ENCODE assay signal across 8 cellular contexts in the genomic region with DNA sequence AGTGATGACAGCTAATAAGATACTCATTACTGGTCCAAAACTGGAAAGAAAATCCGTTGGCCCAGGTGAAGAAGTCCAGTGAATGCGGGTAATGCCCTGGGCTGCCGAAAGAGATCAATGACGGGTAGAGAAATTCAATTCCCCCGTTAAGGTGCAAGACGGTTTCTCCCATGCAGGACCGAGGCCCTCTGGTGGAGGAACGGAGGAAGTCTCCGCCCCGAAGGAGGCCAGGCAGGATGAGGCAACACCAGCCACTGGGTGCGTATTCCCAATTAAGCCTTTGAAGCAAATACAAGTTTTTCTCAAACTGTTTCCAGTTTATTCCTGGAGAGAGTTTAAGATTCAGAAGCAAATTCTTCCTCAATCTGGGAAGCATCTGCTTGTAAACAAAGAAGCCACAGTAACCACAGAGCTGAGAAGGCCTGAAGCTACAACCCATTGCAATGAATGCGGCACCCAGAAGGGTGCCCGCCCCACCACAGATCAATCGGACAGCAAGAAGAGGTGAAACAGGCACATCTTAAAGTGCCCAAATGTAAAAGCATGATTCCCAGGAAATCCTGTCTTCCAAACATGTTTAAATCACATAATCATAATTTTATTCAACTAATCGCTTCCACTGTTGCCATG.
DNase-seq lines count a peak whose midpoint lies in the region; ATAC-seq and TF ChIP-seq lines count a peak whose summit lies in the region.

No MANE protein-coding gene starts in this region.

- TF ChIP-seq RAD21 in SK-N-SH (IDR thresholded peaks at IDR 0.05; ENCODE audit: low read length): peak; percentile 97

- H2AK5ac ChIP-seq in trophoblast cell (ENCODE audit: low read length): no peak overlapping the region

- no peak overlapping the region for H4K8ac ChIP-seq in trophoblast cell (ENCODE audit: low read depth, low read length)

- H3K4me2 ChIP-seq in SK-N-SH (no peak overlapping the region), trophoblast cell (ENCODE audit: low read length) (no peak overlapping the region)

- no peak overlapping the region for H2BK120ac ChIP-seq in trophoblast cell (ENCODE audit: insufficient read depth, low read length, poor library complexity)

- H3K36me3 ChIP-seq in SK-N-SH (replicated peaks in 1 of 2; ENCODE audit: control insufficient read depth in 1 of 2, insufficient read depth in 2 of 2, low read length in 1 of 2) (peaks cover 0 to 2% of the 10 kb centered on the region in 2 experiments), trophoblast cell (ENCODE audit: control insufficient read depth in 1 of 2, insufficient read depth in 2 of 2, low read length in 2 of 2) (peaks cover 0 to 2% of the 10 kb centered on the region in 2 experiments), tibial nerve (no peaks in the 10 kb centered on the region)

- CTCF ChIA-PET in SK-N-SH (lab: Yijun Ruan, JAX): interaction anchor here (0.6 to 6.4 kb wide), 69 partner anchors 8 to 475 kb away, joined by 3 to 146 read pairs (median 4); no protein-coding TSS in a partner anchor
- CTCF ChIA-PET in activated naive CD4-positive, alpha-beta T cell treated with anti-CD3 and anti-CD28 coated beads, Interleukin-2, amount 10 ng/mL, durations not matched to agents 7 days and 5 days (lab: Charles Lee): interaction anchor here (1.0 to 4.8 kb wide), 22 partner anchors 9 to 408 kb away, joined by 3 to 27 read pairs (median 4); no protein-coding TSS in a partner anchor

- 0 out of 2 replicates have a peak overlapping the region, but pooled peaks have one; percentile 29 for H2AFZ ChIP-seq in SK-N-SH (ENCODE audit: low read depth)
- H2AFZ ChIP-seq in trophoblast cell (ENCODE audit: insufficient read depth, low read length, poor library complexity): no peak overlapping the region

- H2BK12ac ChIP-seq in trophoblast cell (ENCODE audit: low read length): no peak overlapping the region

- H3K4me1 Mint-ChIP-seq in activated naive CD4-positive, alpha-beta T cell treated with anti-CD3 and anti-CD28 coated beads, Interleukin-2, amount 10 ng/mL, durations not matched to agents 7 days and 5 days: peaks cover 5% of the 10 kb centered on the region

- TF ChIP-seq POLR2A in tibial nerve (IDR thresholded peaks at IDR 0.05): no peak

- no peak overlapping the region for H3K9ac ChIP-seq in SK-N-SH
- H3K9ac ChIP-seq in trophoblast cell (ENCODE audit: low read length): no peak overlapping the region

- H3K23ac ChIP-seq in trophoblast cell (ENCODE audit: low read length): no peak overlapping the region

- H3K4me1 ChIP-seq in SK-N-SH (ENCODE audit: control insufficient read depth in 1 of 2, insufficient read depth in 2 of 2, low read depth in 1 of 2, low read length in 1 of 2) (peaks cover 21 to 28% of the 10 kb centered on the region in 2 experiments; a peak in 3 of 4 replicates), trophoblast cell (ENCODE audit: control insufficient read depth in 1 of 2, insufficient read depth in 2 of 2, low read length in 2 of 2) (peaks cover 8 to 14% of the 10 kb centered on the region in 2 experiments), tibial nerve (peaks cover 0 to 26% (median 7%) of the 10 kb centered on the region in 4 donors)

- H3K27ac Mint-ChIP-seq in activated naive CD4-positive, alpha-beta T cell treated with anti-CD3 and anti-CD28 coated beads, Interleukin-2, amount 10 ng/mL, durations not matched to agents 7 days and 5 days: no peak overlapping the region

- no peak overlapping the region for H2BK5ac ChIP-seq in trophoblast cell (ENCODE audit: low read depth, low read length, poor library complexity)

- H3K27ac ChIP-seq in SK-N-SH (ENCODE audit: low read depth in 2 of 2, low read length in 1 of 2) (peak overlapping the region in 1 of 2 experiments; percentile 65; a peak in 3 of 4 replicates), trophoblast cell (ENCODE audit: low read depth, low read length) (no peak overlapping the region), tibial nerve (peak overlapping the region; percentile 43 to 90 (median 70))

- peaks cover 9% of the 10 kb centered on the region for H3K27me3 Mint-ChIP-seq in activated naive CD4-positive, alpha-beta T cell treated with anti-CD3 and anti-CD28 coated beads, Interleukin-2, amount 10 ng/mL, durations not matched to agents 7 days and 5 days

- no peaks in the 10 kb centered on the region for H3K9me3 Mint-ChIP-seq in activated naive CD4-positive, alpha-beta T cell treated with anti-CD3 and anti-CD28 coated beads, Interleukin-2, amount 10 ng/mL, durations not matched to agents 7 days and 5 days

- TF ChIP-seq CTCF in SK-N-SH (IDR thresholded peaks at IDR 0.05): peak; percentile 96
- TF ChIP-seq CTCF in tibial nerve (IDR thresholded peaks at IDR 0.05): peak; percentile 89 to 94 (median 92)

- H3K4ac ChIP-seq in trophoblast cell (ENCODE audit: low read depth, low read length): no peak overlapping the region

- 30% methylated on average over 15 of the region's 15 CpGs for WGBS in SK-N-SH (ENCODE audit: low lambda C conversion rate)
- WGBS in trophoblast cell (ENCODE audit: extremely low coverage, insufficient coverage, insufficient read length): no CpG with 5 or more reads among the region's 15 CpGs
- WGBS in tibial nerve, 2 donors: 18 to 19% methylated on average over 15 of the region's 15 CpGs

- DNase-seq in DMS 273 treated with DMSO at 0.1 percent for 48 hours (lab: John Stamatoyannopoulos, UW) (peak; percentile 74), NAMALWA (ENCODE audit: low spot score) (peak; percentile 84), SK-N-SH (peak; percentile 80), head of caudate nucleus (peak; percentile 81 to 97 (median 91)), trophoblast cell (peak; percentile 68 to 89), tibial nerve (ENCODE audit: low spot score in 2 of 2) (peak; percentile 76 to 87)
- DNase-seq in activated naive CD4-positive, alpha-beta T cell treated with anti-CD3 and anti-CD28 coated beads, Interleukin-2, amount 10 ng/mL, durations not matched to agents 7 days and 5 days: peak; percentile 82

- no peaks in the 10 kb centered on the region for H3K36me3 Mint-ChIP-seq in activated naive CD4-positive, alpha-beta T cell treated with anti-CD3 and anti-CD28 coated beads, Interleukin-2, amount 10 ng/mL, durations not matched to agents 7 days and 5 days

- H4K91ac ChIP-seq in trophoblast cell (ENCODE audit: low read depth, low read length): no peak overlapping the region

- H3F3A ChIP-seq in SK-N-SH (replicated peaks; ENCODE audit: insufficient read depth): peaks cover 6% of the 10 kb centered on the region

- intact Hi-C loops in head of caudate nucleus (cut with DNase I): loop anchor here (5.0 to 10.0 kb wide), 2 partner anchors 300 to 393 kb away; partner anchors contain the start of gene CALM1

- peak; percentile 87 for ATAC-seq in GM21723 (IDR thresholded peaks at IDR 0.05; ENCODE audit: unreplicated experiment)

- H3K4me3 ChIP-seq in SK-N-SH (ENCODE audit: low read depth in 2 of 2, low read length in 1 of 2) (peak overlapping the region in 1 of 2 experiments; percentile 48; a peak in 1 of 4 replicates), trophoblast cell (ENCODE audit: low read depth, low read length) (no peak overlapping the region), tibial nerve (no peak overlapping the region)

- no peak overlapping the region for H3K14ac ChIP-seq in trophoblast cell (ENCODE audit: low read length)

- H3K4me3 Mint-ChIP-seq in activated naive CD4-positive, alpha-beta T cell treated with anti-CD3 and anti-CD28 coated beads, Interleukin-2, amount 10 ng/mL, durations not matched to agents 7 days and 5 days: no peak overlapping the region

- H3K18ac ChIP-seq in trophoblast cell (ENCODE audit: low read length): no peak overlapping the region

- H3K9me3 ChIP-seq in SK-N-SH: no peaks in the 10 kb centered on the region
- H3K9me3 ChIP-seq in trophoblast cell (ENCODE audit: insufficient read depth, low read depth, low read length): no peaks in the 10 kb centered on the region
- H3K9me3 ChIP-seq in tibial nerve: no peaks in the 10 kb centered on the region

- no peaks in the 10 kb centered on the region for H3K79me2 ChIP-seq in SK-N-SH (ENCODE audit: insufficient read depth)
- H3K79me2 ChIP-seq in trophoblast cell (ENCODE audit: control insufficient read depth, insufficient read depth, low read length, poor library complexity): no peaks in the 10 kb centered on the region

- POLR2A ChIA-PET in SK-N-SH (lab: Yijun Ruan, JAX): interaction anchor here (0.9 to 4.0 kb wide), 9 partner anchors 20 to 301 kb away, joined by 3 to 25 read pairs (median 4); partner anchors contain the start of gene CALM1

- H3K27me3 ChIP-seq in SK-N-SH (ENCODE audit: insufficient read depth) (no peaks in the 10 kb centered on the region), trophoblast cell (ENCODE audit: insufficient read depth, low read length) (no peaks in the 10 kb centered on the region), tibial nerve (no peaks in the 10 kb centered on the region)

- no peaks in the 10 kb centered on the region for H3K9me2 ChIP-seq in SK-N-SH

- peaks cover 3% of the 10 kb centered on the region for H3K79me1 ChIP-seq in trophoblast cell (ENCODE audit: low read length)

- TF ChIP-seq EP300 in SK-N-SH (IDR thresholded peaks at IDR 0.05; ENCODE audit: borderline replicate concordance in 1 of 2, low read depth in 1 of 2, low read length in 1 of 2) (no peak), tibial nerve (IDR thresholded peaks at IDR 0.05) (peak in 1 of 2 donors; percentile 70)

- H4K20me1 ChIP-seq in SK-N-SH (ENCODE audit: insufficient read depth): no peaks in the 10 kb centered on the region

- H4K12ac ChIP-seq in trophoblast cell (ENCODE audit: low read depth, low read length): no peak overlapping the region

TF ChIP-seq in SK-N-SH, 30 proteins besides CTCF, POLR2A, EP300 and RAD21:
- no peak for TF ChIP-seq RXRA (IDR thresholded peaks at IDR 0.05; ENCODE audit: borderline replicate concordance, low read depth)
- peak; percentile 9; the same call in 1 of the 2 replicates for TF ChIP-seq RCOR1 (IDR thresholded peaks at IDR 0.05; ENCODE audit: low read length)
- TF ChIP-seq FOXJ3 (CRISPR knock-in tag; IDR thresholded peaks at IDR 0.05): no peak
- no peak; the same call in 1 of the 2 replicates for TF ChIP-seq RFX5 (IDR thresholded peaks at IDR 0.05; ENCODE audit: low read length)
- TF ChIP-seq CHD2 (IDR thresholded peaks at IDR 0.05; ENCODE audit: low read length, partially characterized antibody): peak; percentile 9
- peak; percentile 96 for TF ChIP-seq SMC3 (IDR thresholded peaks at IDR 0.05; ENCODE audit: low read depth, low read length)
- TF ChIP-seq GABPA (IDR thresholded peaks at IDR 0.05; ENCODE audit: low read depth): no peak
